ENCODE assay signal across 17 cellular contexts in the genomic region with DNA sequence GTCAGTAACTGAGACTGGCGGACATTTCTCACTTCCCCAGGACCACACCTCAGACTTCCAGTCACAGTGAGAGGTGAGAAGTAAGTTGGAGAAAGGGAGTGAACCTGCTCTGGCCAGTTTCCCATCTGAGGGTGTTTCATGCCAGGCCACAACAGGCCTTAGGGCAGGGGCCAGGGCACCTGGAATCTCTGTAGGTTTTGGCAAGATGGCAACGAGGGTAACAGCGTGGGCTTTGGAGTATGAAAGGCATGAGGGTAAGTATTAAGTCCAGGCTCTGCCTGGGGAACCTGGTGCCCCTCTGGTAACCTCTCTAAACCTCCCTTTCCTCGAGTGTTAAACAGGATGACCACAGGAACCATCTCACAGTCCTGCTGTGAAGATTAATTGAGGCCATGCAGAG. TPM values are rescaled to one million over a fixed set of nuclear protein-coding genes. Genes with fewer than 3 reads are reported as not detected.
DNase-seq lines count a peak whose midpoint lies in the region; ATAC-seq and TF ChIP-seq lines count a peak whose summit lies in the region.
"Had no signal": no experiment of that assay in that cellular context is flagged by ENCODE, and none has a peak within 500 bp of the region (broad histone marks: within the 10 kb centered on the region; RNA-seq: fewer than 3 reads in every experiment).

No MANE protein-coding gene starts in this region.

- no peaks in the 10 kb centered on the region for H3K36me3 Mint-ChIP-seq in MCF 10A (ENCODE audit: insufficient read depth, unreplicated experiment)
- H3K36me3 Mint-ChIP-seq: CD4-positive, CD25-positive, alpha-beta regulatory T cell; CD8-positive, alpha-beta memory T cell; IgD-negative memory B cell had no signal

- H3K36me3 ChIP-seq in breast epithelium (no peaks in the 10 kb centered on the region), skeletal muscle tissue (ENCODE audit: control insufficient read depth in 3 of 3, insufficient read depth in 3 of 3, low read length in 3 of 3) (no peaks in the 10 kb centered on the region)

- H3K9me3 ChIP-seq in breast epithelium: no peaks in the 10 kb centered on the region
- no peaks in the 10 kb centered on the region for H3K9me3 ChIP-seq in skeletal muscle tissue (ENCODE audit: control insufficient read depth in 3 of 3, low read length in 3 of 3)
- H3K9me3 ChIP-seq: Caco-2 had no signal

- intact Hi-C loops in breast epithelium (cut with DNase I; ENCODE audit: low total_unique reads) (no loop called here), MCF 10A (cut with micrococcal nuclease) (loop anchor here (10.0 kb wide), 1 partner anchor 560 kb away; no protein-coding TSS in a partner anchor)

- no peaks in the 10 kb centered on the region for H3K27me3 ChIP-seq in breast epithelium
- peaks cover 0 to 2% (median 0%) of the 10 kb centered on the region in 3 donors for H3K27me3 ChIP-seq in skeletal muscle tissue (ENCODE audit: control insufficient read depth in 3 of 3, insufficient read depth in 3 of 3, low read length in 3 of 3)

- CTCF ChIA-PET in MCF 10A (lab: Yijun Ruan, JAX): interaction anchor here (0.6 to 13.2 kb wide), 35 partner anchors 12 to 555 kb away, joined by 3 to 208 read pairs (median 4); partner anchors contain the start of gene KCNJ11

- peaks cover 39% of the 10 kb centered on the region for H3K27me3 Mint-ChIP-seq in MCF 10A (ENCODE audit: insufficient read depth, unreplicated experiment)

- POLR2A ChIA-PET in MCF 10A (lab: Yijun Ruan, JAX): interaction anchor here (0.9 kb wide), 1 partner anchor 121 kb away, joined by 3 read pairs; no protein-coding TSS in a partner anchor

- TF ChIP-seq POLR2A in breast epithelium (IDR thresholded peaks at IDR 0.05): no peak

- TF ChIP-seq CTCF in breast epithelium (IDR thresholded peaks at IDR 0.05) (no peak), MCF 10A (IDR thresholded peaks at IDR 0.05; ENCODE audit: unreplicated experiment) (no peak)

- H3K27ac ChIP-seq in breast epithelium (peak overlapping the region; percentile 26 to 48), skeletal muscle tissue (ENCODE audit: low read depth, low read length) (peak overlapping the region; percentile 12)

- H3K4me3 ChIP-seq in breast epithelium (no peak overlapping the region), skeletal muscle tissue (ENCODE audit: low read length in 3 of 3) (no peak overlapping the region)

- H3K4me1 ChIP-seq in breast epithelium (no peaks in the 10 kb centered on the region), skeletal muscle tissue (ENCODE audit: control insufficient read depth in 3 of 3, insufficient read depth in 3 of 3, low read length in 3 of 3) (peaks cover 21 to 34% (median 31%) of the 10 kb centered on the region in 3 donors)
- H3K4me1 ChIP-seq: Caco-2 had no signal

- H3K4me1 Mint-ChIP-seq in MCF 10A (ENCODE audit: insufficient read depth, unreplicated experiment): peaks cover under 1% of the 10 kb centered on the region
- H3K4me1 Mint-ChIP-seq: CD4-positive, CD25-positive, alpha-beta regulatory T cell; CD8-positive, alpha-beta memory T cell had no signal

- no peak overlapping the region for H3K27ac Mint-ChIP-seq in MCF 10A (ENCODE audit: low read depth, unreplicated experiment)
- H3K27ac Mint-ChIP-seq: HFFc6, IgD-negative memory B cell had no signal

- no TSS peak for BruUV-seq in MCF 10A (replicated peaks; lab: Mats Ljungman, UMichigan)

- no peaks in the 10 kb centered on the region for H3K9me3 Mint-ChIP-seq in MCF 10A (ENCODE audit: unreplicated experiment)
- H3K9me3 Mint-ChIP-seq: CD4-positive, CD25-positive, alpha-beta regulatory T cell; CD8-positive, alpha-beta memory T cell; HFFc6; IgD-negative memory B cell had no signal

- DNase-seq in breast epithelium (ENCODE audit: low spot score in 2 of 2): peak in 1 of 2 donors; percentile 54
- DNase-seq in MCF 10A (ENCODE audit: unreplicated experiment): no peak
- DNase-seq in myocyte (ENCODE audit: low read depth): peak; percentile 52
- DNase-seq in DMS153 treated with DMSO at 0.1 percent for 48 hours (lab: John Stamatoyannopoulos, UW; ENCODE audit: unreplicated experiment): no peak
- no peak for DNase-seq in COLO829 (ENCODE audit: low spot score)
- DNase-seq: GF-D8, GOT3 had no signal

- peak overlapping the region in 1 of 3 donors; percentile 54 for H3K9ac ChIP-seq in skeletal muscle tissue (ENCODE audit: low read depth in 1 of 3, low read length in 3 of 3)

- no peak for ATAC-seq in GM18870 (IDR thresholded peaks at IDR 0.05; ENCODE audit: unreplicated experiment)

- H3K4me3 Mint-ChIP-seq in MCF 10A (ENCODE audit: unreplicated experiment): no peak overlapping the region
- H3K4me3 Mint-ChIP-seq: CD4-positive, CD25-positive, alpha-beta regulatory T cell; CD8-positive, alpha-beta memory T cell; HFFc6; IgD-negative memory B cell had no signal

RNA-seq across cellular contexts. Expression of gene ABCC8, which starts 28.5 kb away (rescaled TPM):
- 10 to 100 TPM in 2 of 3 donors, 1 to 10 TPM in 1; 3.8 to 10.8 (median 10.5) TPM for total RNA-seq in breast epithelium
- total RNA-seq in MCF 10A (2022): not detected in 2 replicates
- total RNA-seq in myocyte: not detected in 2 replicates
- polyA plus RNA-seq in myocyte (2012): not detected
- 3.7 TPM for total RNA-seq in skeletal muscle tissue
- total RNA-seq: A673; Caco-2; CD4-positive, CD25-positive, alpha-beta regulatory T cell; CD8-positive, alpha-beta memory T cell; HepG2; HFFc6 had no signal
- polyA plus RNA-seq: AG04450; CD4-positive, CD25-positive, alpha-beta regulatory T cell; CD8-positive, alpha-beta memory T cell; HepG2; IgD-negative memory B cell had no signal

RNA-seq across cellular contexts. Expression of gene USH1C, which starts 39.1 kb away (rescaled TPM):
- total RNA-seq in breast epithelium (under 1 TPM in 1 of 3 donors, not detected in 2; 0.66 TPM), MCF 10A (2022) (not detected in 2 replicates), myocyte (not detected in 2 replicates), skeletal muscle tissue (not detected)
- not detected for polyA plus RNA-seq in myocyte (2012)
- total RNA-seq: A673; CD4-positive, CD25-positive, alpha-beta regulatory T cell; CD8-positive, alpha-beta memory T cell; HepG2; HFFc6 had no signal
- polyA plus RNA-seq: AG04450; CD4-positive, CD25-positive, alpha-beta regulatory T cell; CD8-positive, alpha-beta memory T cell; HepG2; IgD-negative memory B cell had no signal

RNA-seq across cellular contexts. Expression of gene OTOG, which starts 41.9 kb away (rescaled TPM):
- total RNA-seq in breast epithelium (not detected), MCF 10A (2022) (not detected in 2 replicates), myocyte (0.08 and 0.10 TPM in 2 replicates), skeletal muscle tissue (under 0.01 TPM)
- polyA plus RNA-seq in myocyte (2012): 0.06 TPM
- total RNA-seq: A673; CD4-positive, CD25-positive, alpha-beta regulatory T cell; CD8-positive, alpha-beta memory T cell; HepG2; HFFc6 had no signal
- polyA plus RNA-seq: AG04450; CD4-positive, CD25-positive, alpha-beta regulatory T cell; CD8-positive, alpha-beta memory T cell; HepG2; IgD-negative memory B cell had no signal
